ENCODE assay signal across 23 cellular contexts in the genomic region with DNA sequence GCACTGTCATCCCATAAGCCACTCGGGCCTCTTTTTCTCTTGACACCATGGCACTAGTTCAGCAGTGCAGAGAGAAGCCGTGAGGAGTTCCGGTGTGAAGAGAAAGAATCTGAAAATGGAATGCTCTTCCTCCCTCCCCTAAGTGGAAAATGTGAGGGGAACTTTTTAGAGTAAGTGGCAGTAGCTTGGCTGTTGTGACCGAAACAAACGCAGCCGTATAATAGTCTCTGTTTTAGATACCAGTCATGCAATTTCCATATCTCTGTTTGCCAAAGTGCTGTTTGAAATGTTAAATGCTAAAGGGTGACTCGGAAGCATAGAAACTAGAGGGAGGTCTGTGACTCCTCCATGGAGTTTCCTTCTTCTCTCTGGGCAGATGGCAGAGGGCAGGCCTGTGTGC.
DNase-seq lines count a peak whose midpoint lies in the region; ATAC-seq and TF ChIP-seq lines count a peak whose summit lies in the region.
"Had no signal": no experiment of that assay in that cellular context is flagged by ENCODE, and none has a peak within 500 bp of the region (broad histone marks: within the 10 kb centered on the region; RNA-seq: fewer than 3 reads in every experiment).

No MANE protein-coding gene starts in this region.

- H4K20me1 ChIP-seq in BLaER1 treated with 17β-estradiol and CSF1 and Interleukin-3, amounts not matched to agents 10 nM and 100 nM = peaks cover 0 to 28% (median 0%) of the 10 kb centered on the region in 11 experiments; a peak in 3 of 22 replicates

- peak overlapping the region in 8 of 11 experiments; percentile 59 to 87 (median 76); a peak in 16 of 22 replicates for H3K27ac ChIP-seq in BLaER1 treated with 17β-estradiol and CSF1 and Interleukin-3, amounts not matched to agents 10 nM and 100 nM
- H3K27ac ChIP-seq in lower lobe of right lung (peak overlapping the region; percentile 58), sigmoid colon (peak overlapping the region; percentile 61 to 68 (median 66))
- H3K27ac ChIP-seq: PC-9 had no signal

- TF ChIP-seq POLR2A in sigmoid colon (IDR thresholded peaks at IDR 0.05) = no peak

- intact Hi-C loops in lower lobe of right lung (cut with DNase I) (no loop called here), sigmoid colon (cut with DNase I) (loop anchor here (5.0 kb wide), 1 partner anchor 154 kb away; no protein-coding TSS in a partner anchor)

- 85 to 86% methylated on average over 7 of the region's 7 CpGs for WGBS in sigmoid colon, 2 donors

- TF ChIP-seq CTCF in lower lobe of right lung (IDR thresholded peaks at IDR 0.05) (no peak), sigmoid colon (IDR thresholded peaks at IDR 0.05) (no peak)

- peak overlapping the region; percentile 36 to 90 (median 82) for H3K4me2 ChIP-seq in BLaER1 treated with 17β-estradiol and CSF1 and Interleukin-3, amounts not matched to agents 10 nM and 100 nM
- H3K4me2 ChIP-seq: PC-9 had no signal

- DNase-seq in astrocyte of the hippocampus (ENCODE audit: low read depth, low spot score) = peak; percentile 42
- no peak for DNase-seq in lower lobe of right lung
- no peak for DNase-seq in sigmoid colon
- DNase-seq in NCI-H2171 treated with DMSO at 0.1 percent for 48 hours (lab: John Stamatoyannopoulos, UW) = no peak
- no peak for DNase-seq in effector CD4-positive, alpha-beta T cell
- no peak for DNase-seq in MV-4-11 (lab: John Stamatoyannopoulos, UW)
- DNase-seq: Caco-2; CD4-positive, alpha-beta memory T cell; DMS 273 treated with DMSO at 0.1 percent for 48 hours; DMS79 treated with DMSO at 0.1 percent for 48 hours; GOT3; NCI-H1105 treated with DMSO at 0.1 percent for 48 hours; NCI-H1694; NCI-H2081 treated with DMSO at 0.1 percent for 48 hours; NCI-H510A; PC-9; RPMI8226; SIG-M5 had no signal

- ATAC-seq in lower lobe of right lung (peak in 1 of 2 donors; percentile 37), GM18873 (IDR thresholded peaks at IDR 0.05; ENCODE audit: low FRiP score, unreplicated experiment) (no peak)
- ATAC-seq: GM12878, HCT116, SK-N-SH treated with all-trans-retinoic acid at 6 μM for 48 hours had no signal

- H3K9ac ChIP-seq in BLaER1 treated with 17β-estradiol and CSF1 and Interleukin-3, amounts not matched to agents 10 nM and 100 nM = peak overlapping the region in 8 of 11 experiments; percentile 30 to 76 (median 64); a peak in 13 of 22 replicates

- TF ChIP-seq EP300 in sigmoid colon (IDR thresholded peaks at IDR 0.05) = no peak

- H3K27me3 ChIP-seq in BLaER1 treated with 17β-estradiol and CSF1 and Interleukin-3, amounts not matched to agents 10 nM and 100 nM = no peaks in the 10 kb centered on the region
- H3K27me3 ChIP-seq in lower lobe of right lung (ENCODE audit: low read depth) (no peaks in the 10 kb centered on the region), sigmoid colon (no peaks in the 10 kb centered on the region)

- peaks cover 15 to 76% (median 67%) of the 10 kb centered on the region in 10 experiments for H3K4me1 ChIP-seq in BLaER1 treated with 17β-estradiol and CSF1 and Interleukin-3, amounts not matched to agents 10 nM and 100 nM
- H3K4me1 ChIP-seq in lower lobe of right lung (no peaks in the 10 kb centered on the region), sigmoid colon (peaks cover 0 to 29% (median 18%) of the 10 kb centered on the region in 4 donors)
- H3K4me1 ChIP-seq: Caco-2 had no signal

- peak overlapping the region in 3 of 10 experiments; percentile 0 to 19 (median 16); a peak in 2 of 20 replicates for H3K4me3 ChIP-seq in BLaER1 treated with 17β-estradiol and CSF1 and Interleukin-3, amounts not matched to agents 10 nM and 100 nM
- H3K4me3 ChIP-seq in lower lobe of right lung = no peak overlapping the region
- H3K4me3 ChIP-seq in sigmoid colon = no peak overlapping the region
- H3K4me3 ChIP-seq: GM12878, PC-9 had no signal

- H3K36me3 ChIP-seq in BLaER1 treated with 17β-estradiol and CSF1 and Interleukin-3, amounts not matched to agents 10 nM and 100 nM = peaks cover 0 to 96% (median 45%) of the 10 kb centered on the region in 11 experiments; a peak in 18 of 22 replicates
- H3K36me3 ChIP-seq in lower lobe of right lung (no peaks in the 10 kb centered on the region), sigmoid colon (peaks cover 3 to 32% (median 17%) of the 10 kb centered on the region in 4 donors)

- H3K9me3 ChIP-seq in BLaER1 treated with 17β-estradiol and CSF1 and Interleukin-3, amounts not matched to agents 10 nM and 100 nM (replicated peaks in 1 of 11) = 0 out of 22 replicates have a peak, but pooled peaks cover 0 to 5% (median 0%) of the 10 kb centered on the region in 11 experiments
- H3K9me3 ChIP-seq in lower lobe of right lung (no peaks in the 10 kb centered on the region), sigmoid colon (no peaks in the 10 kb centered on the region)
- H3K9me3 ChIP-seq: Caco-2 had no signal
